1 cellular context compared by ENCODE assay signal in genomic region chr7:139341776-139342244, GRCh38.
A peak's percentile ranks its signal among the peaks of the same experiment; 100 is the strongest.
TF ChIP-seq lines count a peak whose summit lies in the region.

No MANE protein-coding gene starts in this region.

TF ChIP-seq in K562, 482 proteins besides CTCF, POLR2A, EP300 and RAD21 (continued from another document and continues in another):
- TF ChIP-seq MLX (CRISPR knock-in tag; conservative IDR thresholded peaks at IDR 0.05) (no peak), ZC3H4 (CRISPR knock-in tag; IDR thresholded peaks at IDR 0.05; ENCODE audit: borderline replicate concordance) (peak; percentile 78; the same call in 1 of the 2 replicates), HOMEZ (CRISPR knock-in tag; IDR thresholded peaks at IDR 0.05) (0 out of 2 replicates have a peak, but pooled peaks have one; percentile 20), ADNP (tag; IDR thresholded peaks at IDR 0.05) (no peak), MNT (conservative IDR thresholded peaks at IDR 0.05) (peak in 1 of 2 experiments; percentile 8; a peak in 1 of 4 replicates), MAFK (IDR thresholded peaks at IDR 0.05; ENCODE audit: low read length) (no peak; the same call in 1 of the 2 replicates), ERF (CRISPR knock-in tag; IDR thresholded peaks at IDR 0.05) (peak; percentile 78; the same call in 1 of the 2 replicates), ZNF23 (CRISPR knock-in tag; IDR thresholded peaks at IDR 0.05) (no peak), PREB (CRISPR knock-in tag; IDR thresholded peaks at IDR 0.05) (0 out of 2 replicates have a peak, but pooled peaks have one; percentile 2), MCM2 (IDR thresholded peaks at IDR 0.05; ENCODE audit: low read depth) (0 out of 2 replicates have a peak, but pooled peaks have one; percentile 35), ZBTB34 (CRISPR knock-in tag; IDR thresholded peaks at IDR 0.05) (no peak), ELF4 (CRISPR knock-in tag; IDR thresholded peaks at IDR 0.05) (0 out of 2 replicates have a peak, but pooled peaks have one; percentile 46), ZBTB26 (CRISPR knock-in tag; IDR thresholded peaks at IDR 0.05) (0 out of 2 replicates have a peak, but pooled peaks have one; percentile 4), HNRNPUL1 (IDR thresholded peaks at IDR 0.05; ENCODE audit: low read length) (peak; percentile 19; the same call in 1 of the 2 replicates), SRSF9 (IDR thresholded peaks at IDR 0.05; ENCODE audit: borderline replicate concordance, low read depth, low read length) (no peak), RUNX1 (IDR thresholded peaks at IDR 0.05; ENCODE audit: low read depth) (no peak), ZNF668 (CRISPR knock-in tag; IDR thresholded peaks at IDR 0.05) (no peak), E2F3 (CRISPR knock-in tag; IDR thresholded peaks at IDR 0.05) (no peak), POLR2AphosphoS5 (IDR thresholded peaks at IDR 0.05; ENCODE audit: control insufficient read depth, insufficient read depth, low read depth, low read length) (peak; percentile 6), TEAD4 (IDR thresholded peaks at IDR 0.05; ENCODE audit: low read length) (peak; percentile 42; the same call in 1 of the 2 replicates), TEAD4 (CRISPR knock-in tag; IDR thresholded peaks at IDR 0.05; ENCODE audit: borderline replicate concordance) (no peak), PML (IDR thresholded peaks at IDR 0.05; ENCODE audit: low read length) (peak; percentile 23), SMAD3 (CRISPR knock-in tag; conservative IDR thresholded peaks at IDR 0.05) (0 out of 2 replicates have a peak, but pooled peaks have one; percentile 43), AFF4 (CRISPR knock-in tag; IDR thresholded peaks at IDR 0.05) (no peak), ZNF212 (CRISPR knock-in tag; IDR thresholded peaks at IDR 0.05) (peak; percentile 49; the same call in 1 of the 2 replicates), GMEB1 (CRISPR knock-in tag; IDR thresholded peaks at IDR 0.05) (0 out of 2 replicates have a peak, but pooled peaks have one; percentile 22), MTF1 (CRISPR knock-in tag; IDR thresholded peaks at IDR 0.05; ENCODE audit: borderline replicate concordance) (no peak), DEAF1 (CRISPR knock-in tag; IDR thresholded peaks at IDR 0.05) (0 out of 2 replicates have a peak, but pooled peaks have one; percentile 9), LEF1 (IDR thresholded peaks at IDR 0.05) (no peak; the same call in 1 of the 2 replicates), ZNF766 (CRISPR knock-in tag; conservative IDR thresholded peaks at IDR 0.05) (peak; percentile 2; the same call in 1 of the 2 replicates), ZNF124 (CRISPR knock-in tag; IDR thresholded peaks at IDR 0.05) (no peak), KAT8 (IDR thresholded peaks at IDR 0.05; ENCODE audit: low read depth) (peak; percentile 12; the same call in 1 of the 2 replicates), HINFP (tag; conservative IDR thresholded peaks at IDR 0.05; ENCODE audit: low read depth) (no peak), KLF13 (tag; IDR thresholded peaks at IDR 0.05; ENCODE audit: borderline replicate concordance, low read depth) (no peak), AFF1 (IDR thresholded peaks at IDR 0.05; ENCODE audit: low read depth in 1 of 2, partially characterized antibody in 2 of 2) (no peak), CSDE1 (IDR thresholded peaks at IDR 0.05) (0 out of 4 replicates have a peak, but pooled peaks of 1 of the 2 experiments have one; percentile 23), ELF1 (tag; IDR thresholded peaks at IDR 0.05) (no peak), HIVEP1 (CRISPR knock-in tag; IDR thresholded peaks at IDR 0.05) (no peak)
